ENCODE assay signal across 1 cellular context in the genomic region with DNA sequence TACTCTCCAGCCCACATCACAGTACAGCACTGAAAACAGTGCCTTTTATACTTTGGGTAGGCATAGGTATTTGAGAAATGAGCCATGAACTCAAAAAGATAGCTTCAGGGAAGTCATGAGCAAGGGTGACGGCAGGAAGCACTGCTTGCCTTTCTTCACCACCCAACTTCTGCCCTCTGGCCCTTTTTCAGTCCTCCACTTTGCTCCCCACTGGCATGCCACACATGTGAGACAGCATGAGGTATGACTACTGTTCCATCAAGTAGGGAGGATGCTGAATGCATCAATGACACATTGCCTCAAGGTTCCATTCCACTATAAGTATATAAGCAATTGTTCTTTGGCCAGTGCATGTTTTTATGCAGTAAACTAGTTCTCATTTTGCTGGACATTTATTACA.
TF ChIP-seq lines count a peak whose summit lies in the region.

No MANE protein-coding gene starts in this region.

TF ChIP-seq in GM23338, 12 proteins besides CTCF, POLR2A, EP300 and RAD21:
- TF ChIP-seq, protein P1, sequence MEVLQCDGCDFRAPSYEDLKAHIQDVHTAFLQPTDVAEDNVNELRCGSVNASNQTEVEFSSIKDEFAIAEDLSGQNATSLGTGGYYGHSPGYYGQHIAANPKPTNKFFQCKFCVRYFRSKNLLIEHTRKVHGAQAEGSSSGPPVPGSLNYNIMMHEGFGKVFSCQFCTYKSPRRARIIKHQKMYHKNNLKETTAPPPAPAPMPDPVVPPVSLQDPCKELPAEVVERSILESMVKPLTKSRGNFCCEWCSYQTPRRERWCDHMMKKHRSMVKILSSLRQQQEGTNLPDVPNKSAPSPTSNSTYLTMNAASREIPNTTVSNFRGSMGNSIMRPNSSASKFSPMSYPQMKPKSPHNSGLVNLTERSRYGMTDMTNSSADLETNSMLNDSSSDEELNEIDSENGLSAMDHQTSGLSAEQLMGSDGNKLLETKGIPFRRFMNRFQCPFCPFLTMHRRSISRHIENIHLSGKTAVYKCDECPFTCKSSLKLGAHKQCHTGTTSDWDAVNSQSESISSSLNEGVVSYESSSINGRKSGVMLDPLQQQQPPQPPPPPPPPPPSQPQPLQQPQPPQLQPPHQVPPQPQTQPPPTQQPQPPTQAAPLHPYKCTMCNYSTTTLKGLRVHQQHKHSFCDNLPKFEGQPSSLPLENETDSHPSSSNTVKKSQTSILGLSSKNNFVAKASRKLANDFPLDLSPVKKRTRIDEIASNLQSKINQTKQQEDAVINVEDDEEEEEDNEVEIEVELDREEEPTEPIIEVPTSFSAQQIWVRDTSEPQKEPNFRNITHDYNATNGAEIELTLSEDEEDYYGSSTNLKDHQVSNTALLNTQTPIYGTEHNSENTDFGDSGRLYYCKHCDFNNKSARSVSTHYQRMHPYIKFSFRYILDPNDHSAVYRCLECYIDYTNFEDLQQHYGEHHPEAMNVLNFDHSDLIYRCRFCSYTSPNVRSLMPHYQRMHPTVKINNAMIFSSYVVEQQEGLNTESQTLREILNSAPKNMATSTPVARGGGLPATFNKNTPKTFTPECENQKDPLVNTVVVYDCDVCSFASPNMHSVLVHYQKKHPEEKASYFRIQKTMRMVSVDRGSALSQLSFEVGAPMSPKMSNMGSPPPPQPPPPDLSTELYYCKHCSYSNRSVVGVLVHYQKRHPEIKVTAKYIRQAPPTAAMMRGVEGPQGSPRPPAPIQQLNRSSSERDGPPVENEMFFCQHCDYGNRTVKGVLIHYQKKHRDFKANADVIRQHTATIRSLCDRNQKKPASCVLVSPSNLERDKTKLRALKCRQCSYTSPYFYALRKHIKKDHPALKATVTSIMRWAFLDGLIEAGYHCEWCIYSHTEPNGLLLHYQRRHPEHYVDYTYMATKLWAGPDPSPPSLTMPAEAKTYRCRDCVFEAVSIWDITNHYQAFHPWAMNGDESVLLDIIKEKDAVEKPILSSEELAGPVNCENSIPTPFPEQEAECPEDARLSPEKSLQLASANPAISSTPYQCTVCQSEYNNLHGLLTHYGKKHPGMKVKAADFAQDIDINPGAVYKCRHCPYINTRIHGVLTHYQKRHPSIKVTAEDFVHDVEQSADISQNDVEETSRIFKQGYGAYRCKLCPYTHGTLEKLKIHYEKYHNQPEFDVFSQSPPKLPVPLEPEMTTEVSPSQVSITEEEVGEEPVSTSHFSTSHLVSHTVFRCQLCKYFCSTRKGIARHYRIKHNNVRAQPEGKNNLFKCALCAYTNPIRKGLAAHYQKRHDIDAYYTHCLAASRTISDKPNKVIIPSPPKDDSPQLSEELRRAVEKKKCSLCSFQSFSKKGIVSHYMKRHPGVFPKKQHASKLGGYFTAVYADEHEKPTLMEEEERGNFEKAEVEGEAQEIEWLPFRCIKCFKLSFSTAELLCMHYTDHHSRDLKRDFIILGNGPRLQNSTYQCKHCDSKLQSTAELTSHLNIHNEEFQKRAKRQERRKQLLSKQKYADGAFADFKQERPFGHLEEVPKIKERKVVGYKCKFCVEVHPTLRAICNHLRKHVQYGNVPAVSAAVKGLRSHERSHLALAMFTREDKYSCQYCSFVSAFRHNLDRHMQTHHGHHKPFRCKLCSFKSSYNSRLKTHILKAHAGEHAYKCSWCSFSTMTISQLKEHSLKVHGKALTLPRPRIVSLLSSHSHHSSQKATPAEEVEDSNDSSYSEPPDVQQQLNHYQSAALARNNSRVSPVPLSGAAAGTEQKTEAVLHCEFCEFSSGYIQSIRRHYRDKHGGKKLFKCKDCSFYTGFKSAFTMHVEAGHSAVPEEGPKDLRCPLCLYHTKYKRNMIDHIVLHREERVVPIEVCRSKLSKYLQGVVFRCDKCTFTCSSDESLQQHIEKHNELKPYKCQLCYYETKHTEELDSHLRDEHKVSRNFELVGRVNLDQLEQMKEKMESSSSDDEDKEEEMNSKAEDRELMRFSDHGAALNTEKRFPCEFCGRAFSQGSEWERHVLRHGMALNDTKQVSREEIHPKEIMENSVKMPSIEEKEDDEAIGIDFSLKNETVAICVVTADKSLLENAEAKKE (CRISPR knock-in tag; IDR thresholded peaks at IDR 0.05), result no peak
- TF ChIP-seq EZH2 (IDR thresholded peaks at IDR 0.05; ENCODE audit: low read depth, unreplicated experiment) (no peak), JUNB (IDR thresholded peaks at IDR 0.05; ENCODE audit: unreplicated experiment) (no peak), STAT1 (IDR thresholded peaks at IDR 0.05; ENCODE audit: unreplicated experiment) (no peak), ZNF114 (CRISPR knock-in tag; IDR thresholded peaks at IDR 0.05) (no peak), EZH2phosphoT487 (IDR thresholded peaks at IDR 0.05; ENCODE audit: unreplicated experiment) (no peak), CREB1 (CRISPR knock-in tag; IDR thresholded peaks at IDR 0.05; ENCODE audit: low read depth) (no peak), ZNF331 (CRISPR knock-in tag; IDR thresholded peaks at IDR 0.05; ENCODE audit: low read depth) (no peak), NANOG (IDR thresholded peaks at IDR 0.05; ENCODE audit: borderline replicate concordance) (no peak)
- TF ChIP-seq, protein P2, sequence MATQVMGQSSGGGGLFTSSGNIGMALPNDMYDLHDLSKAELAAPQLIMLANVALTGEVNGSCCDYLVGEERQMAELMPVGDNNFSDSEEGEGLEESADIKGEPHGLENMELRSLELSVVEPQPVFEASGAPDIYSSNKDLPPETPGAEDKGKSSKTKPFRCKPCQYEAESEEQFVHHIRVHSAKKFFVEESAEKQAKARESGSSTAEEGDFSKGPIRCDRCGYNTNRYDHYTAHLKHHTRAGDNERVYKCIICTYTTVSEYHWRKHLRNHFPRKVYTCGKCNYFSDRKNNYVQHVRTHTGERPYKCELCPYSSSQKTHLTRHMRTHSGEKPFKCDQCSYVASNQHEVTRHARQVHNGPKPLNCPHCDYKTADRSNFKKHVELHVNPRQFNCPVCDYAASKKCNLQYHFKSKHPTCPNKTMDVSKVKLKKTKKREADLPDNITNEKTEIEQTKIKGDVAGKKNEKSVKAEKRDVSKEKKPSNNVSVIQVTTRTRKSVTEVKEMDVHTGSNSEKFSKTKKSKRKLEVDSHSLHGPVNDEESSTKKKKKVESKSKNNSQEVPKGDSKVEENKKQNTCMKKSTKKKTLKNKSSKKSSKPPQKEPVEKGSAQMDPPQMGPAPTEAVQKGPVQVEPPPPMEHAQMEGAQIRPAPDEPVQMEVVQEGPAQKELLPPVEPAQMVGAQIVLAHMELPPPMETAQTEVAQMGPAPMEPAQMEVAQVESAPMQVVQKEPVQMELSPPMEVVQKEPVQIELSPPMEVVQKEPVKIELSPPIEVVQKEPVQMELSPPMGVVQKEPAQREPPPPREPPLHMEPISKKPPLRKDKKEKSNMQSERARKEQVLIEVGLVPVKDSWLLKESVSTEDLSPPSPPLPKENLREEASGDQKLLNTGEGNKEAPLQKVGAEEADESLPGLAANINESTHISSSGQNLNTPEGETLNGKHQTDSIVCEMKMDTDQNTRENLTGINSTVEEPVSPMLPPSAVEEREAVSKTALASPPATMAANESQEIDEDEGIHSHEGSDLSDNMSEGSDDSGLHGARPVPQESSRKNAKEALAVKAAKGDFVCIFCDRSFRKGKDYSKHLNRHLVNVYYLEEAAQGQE (IDR thresholded peaks at IDR 0.05; ENCODE audit: unreplicated experiment), result no peak
- TF ChIP-seq, protein P3, sequence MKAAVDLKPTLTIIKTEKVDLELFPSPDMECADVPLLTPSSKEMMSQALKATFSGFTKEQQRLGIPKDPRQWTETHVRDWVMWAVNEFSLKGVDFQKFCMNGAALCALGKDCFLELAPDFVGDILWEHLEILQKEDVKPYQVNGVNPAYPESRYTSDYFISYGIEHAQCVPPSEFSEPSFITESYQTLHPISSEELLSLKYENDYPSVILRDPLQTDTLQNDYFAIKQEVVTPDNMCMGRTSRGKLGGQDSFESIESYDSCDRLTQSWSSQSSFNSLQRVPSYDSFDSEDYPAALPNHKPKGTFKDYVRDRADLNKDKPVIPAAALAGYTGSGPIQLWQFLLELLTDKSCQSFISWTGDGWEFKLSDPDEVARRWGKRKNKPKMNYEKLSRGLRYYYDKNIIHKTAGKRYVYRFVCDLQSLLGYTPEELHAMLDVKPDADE (IDR thresholded peaks at IDR 0.05), result no peak
